11 cellular contexts compared by ENCODE assay signal in the genomic region with DNA sequence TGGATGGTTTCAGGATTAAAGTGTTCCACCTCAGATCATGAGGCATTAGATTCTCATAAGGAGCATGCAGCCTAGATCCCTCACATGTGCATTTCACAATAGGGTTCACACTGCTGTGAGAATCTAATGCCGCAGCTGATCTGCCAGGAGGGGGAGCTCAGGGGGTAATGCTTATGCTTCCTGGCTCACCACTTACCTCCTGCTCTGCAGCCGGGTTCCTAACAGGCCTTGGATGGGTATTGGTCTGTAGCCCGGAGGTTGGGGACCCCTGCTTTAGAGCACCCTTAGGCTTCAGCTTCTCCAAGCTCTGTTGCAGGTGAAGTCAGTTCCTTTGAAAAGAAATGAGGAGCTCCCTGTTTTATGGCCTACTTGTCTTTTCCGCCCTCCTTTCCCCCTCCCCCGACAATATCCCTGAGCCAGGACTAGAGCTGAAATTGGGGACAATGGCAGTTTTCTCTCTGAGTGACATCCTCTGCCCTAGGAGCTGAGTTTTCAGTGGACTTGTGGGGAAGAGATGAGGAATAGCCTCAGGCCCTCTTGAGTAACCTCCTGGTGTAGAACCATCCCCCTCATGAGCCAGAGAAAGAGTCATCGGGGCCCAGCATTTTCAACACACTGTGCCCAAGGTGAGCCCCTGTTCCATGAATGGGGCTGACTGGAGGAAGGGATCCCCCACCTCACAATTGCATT. TPM values are rescaled to one million over a fixed set of nuclear protein-coding genes. Genes with fewer than 3 reads are reported as not detected.
DNase-seq lines count a peak whose midpoint lies in the region; ATAC-seq and TF ChIP-seq lines count a peak whose summit lies in the region.
"Had no signal": no experiment of that assay in that cellular context is flagged by ENCODE, and none has a peak within 500 bp of the region (broad histone marks: within the 10 kb centered on the region; RNA-seq: fewer than 3 reads in every experiment).

No MANE protein-coding gene starts in this region.

- POLR2A ChIA-PET in PC-3 (lab: Charles Lee; ENCODE audit: unreplicated experiment), result no interaction called here

- no TSS peak for BruUV-seq in PC-3 (replicated peaks; lab: Mats Ljungman, UMichigan)

- H3K9me2 ChIP-seq in PC-3 (replicated peaks; ENCODE audit: low read length), result no peaks in the 10 kb centered on the region

- ATAC-seq in PC-3 (peak; percentile 42; the same call in 1 of the 2 replicates), GM21447 (IDR thresholded peaks at IDR 0.05; ENCODE audit: unreplicated experiment) (no peak)

- H4K20me1 ChIP-seq in PC-3 (ENCODE audit: low read length), result no peaks in the 10 kb centered on the region
- H4K20me1 ChIP-seq in smooth muscle cell (ENCODE audit: low read depth), result no peaks in the 10 kb centered on the region

- H3K4me1 ChIP-seq in PC-3 (ENCODE audit: insufficient read depth, low read length) (0 out of 2 replicates have a peak, but pooled peaks cover 3% of the 10 kb centered on the region), smooth muscle cell (ENCODE audit: low read depth) (no peaks in the 10 kb centered on the region)

- WGBS in smooth muscle cell (ENCODE audit: low lambda C conversion rate), result 83% methylated on average over 6 of the region's 6 CpGs

- H3K79me2 ChIP-seq in PC-3 (ENCODE audit: low read length) (no peaks in the 10 kb centered on the region; the same call in 1 of the 2 replicates), smooth muscle cell (ENCODE audit: low read depth) (no peaks in the 10 kb centered on the region)

- H3K9me3 ChIP-seq in PC-3 (ENCODE audit: low read length), result no peaks in the 10 kb centered on the region
- H3K9me3 ChIP-seq in smooth muscle cell (replicated peaks; ENCODE audit: low read depth), result no peaks in the 10 kb centered on the region

- no peak overlapping the region for H3K4me2 ChIP-seq in PC-3 (ENCODE audit: low read length)
- H3K4me2 ChIP-seq in smooth muscle cell, result no peak overlapping the region

- no peak overlapping the region for H3K9ac ChIP-seq in PC-3 (ENCODE audit: low read length)
- H3K9ac ChIP-seq in smooth muscle cell (ENCODE audit: low read depth), result no peak overlapping the region

- H3K4me3 ChIP-seq in PC-3 (ENCODE audit: low read length) (no peak overlapping the region), fibroblast of mammary gland (ENCODE audit: control insufficient read depth, low read depth, low read length) (no peak overlapping the region), smooth muscle cell (no peak overlapping the region)

- H3K27ac ChIP-seq in PC-3 (ENCODE audit: low read length) (no peak overlapping the region), smooth muscle cell (ENCODE audit: low read depth) (no peak overlapping the region)

- 0 out of 2 replicates have a peak, but pooled peaks have one; percentile 36 for TF ChIP-seq CTCF in PC-3 (conservative IDR thresholded peaks at IDR 0.05; ENCODE audit: low read depth, low read length)
- TF ChIP-seq CTCF in fibroblast of mammary gland (conservative IDR thresholded peaks at IDR 0.05; ENCODE audit: control insufficient read depth, insufficient read depth, low read depth, low read length), result peak; percentile 25
- TF ChIP-seq CTCF in smooth muscle cell (IDR thresholded peaks at IDR 0.05; ENCODE audit: borderline replicate concordance, insufficient read depth, poor library complexity, severe bottlenecking), result no peak

- no peaks in the 10 kb centered on the region for H3F3A ChIP-seq in PC-3 (ENCODE audit: low read length, unreplicated experiment)
- H3F3A ChIP-seq in smooth muscle cell (ENCODE audit: low read depth), result no peaks in the 10 kb centered on the region

- H3K27me3 ChIP-seq in PC-3 (ENCODE audit: low read length), result no peaks in the 10 kb centered on the region
- H3K27me3 ChIP-seq in smooth muscle cell (ENCODE audit: low read depth), result no peaks in the 10 kb centered on the region

- intact Hi-C loops in PC-3 (cut with micrococcal nuclease), result no loop called here

- peak; percentile 23 for DNase-seq in stimulated activated CD4-positive, alpha-beta T cell treated with anti-CD3 and anti-CD28 coated beads, Interleukin-4, amount 100 ng/mL, for 1 hour
- no peak for DNase-seq in stimulated activated CD4-positive, alpha-beta T cell treated with anti-CD3 and anti-CD28 coated beads, Interleukin-12 subunit alpha, Interleukin-12 subunit beta, amount 100 ng/mL, for 4 hours
- DNase-seq in PC-3 (peak; percentile 21), fibroblast of mammary gland (ENCODE audit: low read depth) (peak; percentile 40), DMS153 (lab: John Stamatoyannopoulos, UW) (no peak), OCI-M2 (lab: John Stamatoyannopoulos, UW; ENCODE audit: unreplicated experiment) (no peak), smooth muscle cell (lab: John Stamatoyannopoulos, UW; ENCODE audit: unreplicated experiment) (no peak)
- DNase-seq: Calu3; effector memory CD4-positive, alpha-beta T cell; NCI-H748 treated with DMSO at 0.1 percent for 48 hours had no signal

- CTCF ChIA-PET in PC-3 (lab: Charles Lee), result interaction anchor here (0.5 kb wide), 1 partner anchor 185 kb away, joined by 3 read pairs; no protein-coding TSS in a partner anchor

- no peak overlapping the region for H2AFZ ChIP-seq in PC-3 (ENCODE audit: low read length)
- H2AFZ ChIP-seq in smooth muscle cell (ENCODE audit: low read depth), result no peak overlapping the region

- H3K36me3 ChIP-seq in PC-3 (ENCODE audit: low read depth, low read length) (peaks cover 61% of the 10 kb centered on the region), smooth muscle cell (ENCODE audit: low read depth) (no peaks in the 10 kb centered on the region)

RNA-seq across cellular contexts. Expression of gene MAT2B, which starts 16.2 kb away (rescaled TPM):
- total RNA-seq in PC-3 (2014; rRNA removed) (24.3 and 25.6 TPM in 2 replicates), smooth muscle cell (63.2 and 64.8 TPM in 2 replicates)
- 41.0 and 43.3 TPM in 2 replicates for polyA plus RNA-seq in smooth muscle cell

RNA-seq across cellular contexts. Expression of gene HMMR, which starts 28.8 kb away (rescaled TPM):
- total RNA-seq in PC-3 (2014; rRNA removed), result 44.8 and 74.6 TPM in 2 replicates
- 6.4 and 10.4 TPM in 2 replicates for total RNA-seq in smooth muscle cell
- polyA plus RNA-seq in smooth muscle cell, result 5.3 and 6.1 TPM in 2 replicates

RNA-seq across cellular contexts. Expression of gene NUDCD2, which starts 29.3 kb away (rescaled TPM):
- 28.3 and 31.2 TPM in 2 replicates for total RNA-seq in PC-3 (2014; rRNA removed)
- total RNA-seq in smooth muscle cell, result 6.4 and 7.7 TPM in 2 replicates
- polyA plus RNA-seq in smooth muscle cell, result 31.7 and 33.7 TPM in 2 replicates

RNA-seq across cellular contexts. Expression of gene CCNG1, which starts 51.8 kb away (rescaled TPM):
- total RNA-seq in PC-3 (2014; rRNA removed) (60.9 and 70.0 TPM in 2 replicates), smooth muscle cell (247 and 293 TPM in 2 replicates)
- 101 and 114 TPM in 2 replicates for polyA plus RNA-seq in smooth muscle cell

Comparison
In these comparisons a context has a peak if more than half of its experiments do, and no peak if none do; other contexts are left out.
1. DNase-seq: peak in stimulated activated CD4-positive, alpha-beta T cell treated with anti-CD3 and anti-CD28 coated beads, Interleukin-4, amount 100 ng/mL, for 1 hour (single experiment), PC-3 (single experiment) and fibroblast of mammary gland (single experiment); none in stimulated activated CD4-positive, alpha-beta T cell treated with anti-CD3 and anti-CD28 coated beads, Interleukin-12 subunit alpha, Interleukin-12 subunit beta, amount 100 ng/mL, for 4 hours (single experiment), DMS153 (single experiment), OCI-M2 (single experiment) and smooth muscle cell (single experiment).